ENCODE assay signal across 1 cellular context in the genomic region with DNA sequence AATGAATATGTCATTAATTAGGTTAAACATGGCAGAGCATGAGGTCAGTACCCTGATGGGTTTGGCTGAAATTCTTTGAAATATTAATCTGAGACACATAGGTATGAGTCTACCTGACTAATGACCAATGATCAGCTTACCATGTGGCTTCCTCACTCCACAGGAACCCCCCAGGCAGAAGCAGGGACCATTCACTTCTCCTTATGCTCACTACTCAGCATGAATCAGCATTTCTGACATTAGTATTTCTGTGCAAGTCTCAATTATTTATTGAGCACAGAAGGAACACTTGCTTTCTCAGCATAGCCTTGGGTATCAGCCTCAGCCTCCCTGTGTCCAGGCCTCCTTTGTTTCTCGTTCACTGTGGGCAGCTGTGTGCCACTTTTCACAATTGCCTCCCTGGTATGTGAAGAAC.
TF ChIP-seq lines count a peak whose summit lies in the region.

No MANE protein-coding gene starts in this region.

TF ChIP-seq in K562, 482 proteins besides CTCF, POLR2A, EP300 and RAD21 (continued from another document and continues in another):
- no peak for TF ChIP-seq NRF1 (conservative IDR thresholded peaks at IDR 0.05 in 1 of 2, IDR thresholded peaks at IDR 0.05 in 1 of 2)
- peak; percentile 69; the same call in 1 of the 2 replicates for TF ChIP-seq ZNF592 (IDR thresholded peaks at IDR 0.05)
- no peak for TF ChIP-seq BHLHE40 (IDR thresholded peaks at IDR 0.05; ENCODE audit: low read length)
- TF ChIP-seq ZNF76 (CRISPR knock-in tag; IDR thresholded peaks at IDR 0.05; ENCODE audit: borderline replicate concordance) = no peak
- no peak for TF ChIP-seq BRD9 (IDR thresholded peaks at IDR 0.05; ENCODE audit: low read depth, partially characterized antibody)
- no peak for TF ChIP-seq NCOR1 (IDR thresholded peaks at IDR 0.05)
- TF ChIP-seq PTTG1 (tag; IDR thresholded peaks at IDR 0.05; ENCODE audit: low read depth) = 0 out of 2 replicates have a peak, but pooled peaks have one; percentile 22
- TF ChIP-seq JUND (IDR thresholded peaks at IDR 0.05; ENCODE audit: borderline replicate concordance, low read depth, low read length) = no peak
- TF ChIP-seq JUND (tag; IDR thresholded peaks at IDR 0.05; ENCODE audit: borderline replicate concordance, low read depth, low read length) = 0 out of 3 replicates have a peak, but pooled peaks have one; percentile 34
- TF ChIP-seq ZNF639 (CRISPR knock-in tag; conservative IDR thresholded peaks at IDR 0.05 in 1 of 2, IDR thresholded peaks at IDR 0.05 in 1 of 2) = peak in 1 of 2 experiments; percentile 17; a peak in 1 of 4 replicates
- TF ChIP-seq GABPB2 (CRISPR knock-in tag; conservative IDR thresholded peaks at IDR 0.05) = no peak
- TF ChIP-seq HNRNPH1 (optimal IDR thresholded peaks at IDR 0.05; ENCODE audit: low read depth, low read length) = no peak
- no peak for TF ChIP-seq PHB (CRISPR knock-in tag; IDR thresholded peaks at IDR 0.05)
- TF ChIP-seq ZNF699 (CRISPR knock-in tag; IDR thresholded peaks at IDR 0.05; ENCODE audit: insufficient replicate concordance) = no peak
- no peak for TF ChIP-seq GABPA (tag; conservative IDR thresholded peaks at IDR 0.05; ENCODE audit: low read depth)
- TF ChIP-seq ARID1B (IDR thresholded peaks at IDR 0.05) = 0 out of 2 replicates have a peak, but pooled peaks have one; percentile 16
- no peak for TF ChIP-seq ARHGAP35 (IDR thresholded peaks at IDR 0.05; ENCODE audit: partially characterized antibody)
- no peak for TF ChIP-seq POLR2AphosphoS5 (IDR thresholded peaks at IDR 0.05; ENCODE audit: control insufficient read depth, insufficient read depth, low read depth, low read length)
- no peak for TF ChIP-seq FOXA1 (IDR thresholded peaks at IDR 0.05; ENCODE audit: borderline replicate concordance)
- TF ChIP-seq SREBF2 (CRISPR knock-in tag; IDR thresholded peaks at IDR 0.05) = no peak
- no peak for TF ChIP-seq SMAD2 (IDR thresholded peaks at IDR 0.05; ENCODE audit: low read depth, low read length)
- no peak for TF ChIP-seq EWSR1 (IDR thresholded peaks at IDR 0.05; ENCODE audit: borderline replicate concordance, low read depth, partially characterized antibody)
- no peak for TF ChIP-seq FOS (IDR thresholded peaks at IDR 0.05; ENCODE audit: extremely low read depth, insufficient read length)
- TF ChIP-seq MAFG (tag; conservative IDR thresholded peaks at IDR 0.05) = peak; percentile 89
- TF ChIP-seq ZFX (CRISPR knock-in tag; IDR thresholded peaks at IDR 0.05) = no peak
- no peak for TF ChIP-seq NFIX (CRISPR knock-in tag; IDR thresholded peaks at IDR 0.05; ENCODE audit: low read depth)
- TF ChIP-seq KDM2B (CRISPR knock-in tag; IDR thresholded peaks at IDR 0.05) = no peak
- TF ChIP-seq MYC (IDR thresholded peaks at IDR 0.05; ENCODE audit: low read depth, low read length) = 0 out of 2 replicates have a peak, but pooled peaks have one; percentile 21
- no peak for TF ChIP-seq MYC (CRISPR knock-in tag; IDR thresholded peaks at IDR 0.05; ENCODE audit: borderline replicate concordance, low read depth)
- TF ChIP-seq, protein P1, sequence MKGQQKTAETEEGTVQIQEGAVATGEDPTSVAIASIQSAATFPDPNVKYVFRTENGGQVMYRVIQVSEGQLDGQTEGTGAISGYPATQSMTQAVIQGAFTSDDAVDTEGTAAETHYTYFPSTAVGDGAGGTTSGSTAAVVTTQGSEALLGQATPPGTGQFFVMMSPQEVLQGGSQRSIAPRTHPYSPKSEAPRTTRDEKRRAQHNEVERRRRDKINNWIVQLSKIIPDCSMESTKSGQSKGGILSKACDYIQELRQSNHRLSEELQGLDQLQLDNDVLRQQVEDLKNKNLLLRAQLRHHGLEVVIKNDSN (CRISPR knock-in tag; IDR thresholded peaks at IDR 0.05) = no peak
- TF ChIP-seq BCOR (IDR thresholded peaks at IDR 0.05) = no peak
- peak; percentile 86 for TF ChIP-seq ZNF316 (IDR thresholded peaks at IDR 0.05)
- TF ChIP-seq TSHZ1 (CRISPR knock-in tag; IDR thresholded peaks at IDR 0.05) = no peak
- TF ChIP-seq ZNF696 (CRISPR knock-in tag; conservative IDR thresholded peaks at IDR 0.05) = no peak
- TF ChIP-seq, protein P2, sequence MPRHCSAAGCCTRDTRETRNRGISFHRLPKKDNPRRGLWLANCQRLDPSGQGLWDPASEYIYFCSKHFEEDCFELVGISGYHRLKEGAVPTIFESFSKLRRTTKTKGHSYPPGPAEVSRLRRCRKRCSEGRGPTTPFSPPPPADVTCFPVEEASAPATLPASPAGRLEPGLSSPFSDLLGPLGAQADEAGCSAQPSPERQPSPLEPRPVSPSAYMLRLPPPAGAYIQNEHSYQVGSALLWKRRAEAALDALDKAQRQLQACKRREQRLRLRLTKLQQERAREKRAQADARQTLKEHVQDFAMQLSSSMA (CRISPR knock-in tag; IDR thresholded peaks at IDR 0.05) = no peak
- TF ChIP-seq SMARCB1 (IDR thresholded peaks at IDR 0.05; ENCODE audit: insufficient read length, low read depth) = no peak
- no peak for TF ChIP-seq CEBPZ (IDR thresholded peaks at IDR 0.05; ENCODE audit: borderline replicate concordance, low read depth, low read length)
- TF ChIP-seq BRD4 (IDR thresholded peaks at IDR 0.05) = no peak
- TF ChIP-seq TCFL5 (CRISPR knock-in tag; conservative IDR thresholded peaks at IDR 0.05) = no peak
- TF ChIP-seq, protein P3, sequence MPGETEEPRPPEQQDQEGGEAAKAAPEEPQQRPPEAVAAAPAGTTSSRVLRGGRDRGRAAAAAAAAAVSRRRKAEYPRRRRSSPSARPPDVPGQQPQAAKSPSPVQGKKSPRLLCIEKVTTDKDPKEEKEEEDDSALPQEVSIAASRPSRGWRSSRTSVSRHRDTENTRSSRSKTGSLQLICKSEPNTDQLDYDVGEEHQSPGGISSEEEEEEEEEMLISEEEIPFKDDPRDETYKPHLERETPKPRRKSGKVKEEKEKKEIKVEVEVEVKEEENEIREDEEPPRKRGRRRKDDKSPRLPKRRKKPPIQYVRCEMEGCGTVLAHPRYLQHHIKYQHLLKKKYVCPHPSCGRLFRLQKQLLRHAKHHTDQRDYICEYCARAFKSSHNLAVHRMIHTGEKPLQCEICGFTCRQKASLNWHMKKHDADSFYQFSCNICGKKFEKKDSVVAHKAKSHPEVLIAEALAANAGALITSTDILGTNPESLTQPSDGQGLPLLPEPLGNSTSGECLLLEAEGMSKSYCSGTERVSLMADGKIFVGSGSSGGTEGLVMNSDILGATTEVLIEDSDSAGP (CRISPR knock-in tag; IDR thresholded peaks at IDR 0.05) = no peak
- no peak for TF ChIP-seq ADNP (tag; IDR thresholded peaks at IDR 0.05)
- TF ChIP-seq POLR2B (IDR thresholded peaks at IDR 0.05; ENCODE audit: low read depth, partially characterized antibody) = no peak
- TF ChIP-seq POLR2H (tag; IDR thresholded peaks at IDR 0.05; ENCODE audit: low read depth) = no peak
- TF ChIP-seq ETS2 (tag; IDR thresholded peaks at IDR 0.05; ENCODE audit: borderline replicate concordance, poor library complexity, severe bottlenecking) = no peak
- no peak for TF ChIP-seq ZNF253 (CRISPR knock-in tag; conservative IDR thresholded peaks at IDR 0.05)
- no peak for TF ChIP-seq NFATC3 (IDR thresholded peaks at IDR 0.05)
- TF ChIP-seq MBD1 (CRISPR knock-in tag; IDR thresholded peaks at IDR 0.05) = no peak
- TF ChIP-seq C11orf30 (IDR thresholded peaks at IDR 0.05; ENCODE audit: low read depth) = peak; percentile 89
- TF ChIP-seq SIN3A (IDR thresholded peaks at IDR 0.05; ENCODE audit: borderline replicate concordance in 2 of 2, control insufficient read depth in 1 of 2, low read depth in 2 of 2, low read length in 2 of 2) = no peak
- TF ChIP-seq ZNF717 (CRISPR knock-in tag; IDR thresholded peaks at IDR 0.05) = no peak
- no peak for TF ChIP-seq DACH1 (IDR thresholded peaks at IDR 0.05; ENCODE audit: partially characterized antibody)
